22 cellular contexts compared by ENCODE assay signal in the genomic region with DNA sequence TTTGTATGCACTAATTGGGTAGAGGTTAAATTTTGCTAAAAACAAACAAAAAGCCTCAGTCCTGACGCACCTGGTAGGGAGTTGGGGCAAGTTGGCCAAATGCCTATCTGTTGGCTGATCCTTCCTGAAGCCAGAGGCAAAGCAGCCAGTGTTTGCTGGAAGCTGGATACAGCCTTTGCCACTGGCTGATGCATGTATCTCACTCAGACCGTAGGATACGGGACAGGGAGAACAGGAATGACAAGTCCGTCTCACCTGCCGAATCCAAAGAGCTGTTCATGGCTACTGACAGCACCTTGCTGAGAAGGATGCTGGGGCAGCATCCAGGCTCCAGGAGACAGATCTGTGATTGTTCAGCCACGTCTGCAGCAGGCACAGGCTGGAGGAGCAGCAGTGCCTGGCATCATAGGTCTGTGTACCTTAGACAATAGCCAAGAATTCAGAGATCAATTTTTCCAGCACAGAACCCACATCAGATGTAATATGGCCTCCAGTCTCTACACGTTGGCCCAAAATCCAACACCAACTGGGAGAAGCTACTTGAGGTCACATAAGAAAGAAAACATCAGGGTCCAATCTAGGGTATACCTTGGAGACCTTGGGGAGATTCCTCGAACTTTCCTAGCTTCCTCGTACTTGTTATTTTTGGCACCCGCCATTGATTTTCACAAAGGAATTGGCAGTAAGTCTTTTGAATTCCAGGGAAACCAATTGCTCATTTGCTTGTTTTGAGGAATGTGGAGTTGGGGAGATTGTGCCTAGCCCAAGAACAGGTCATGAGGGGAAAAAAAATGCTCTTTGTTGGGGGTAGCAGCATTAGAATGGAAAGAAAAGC.
DNase-seq lines count a peak whose midpoint lies in the region; ATAC-seq, FAIRE-seq and TF ChIP-seq lines count a peak whose summit lies in the region.
"Had no signal": no experiment of that assay in that cellular context is flagged by ENCODE, and none has a peak within 500 bp of the region (broad histone marks: within the 10 kb centered on the region; RNA-seq: fewer than 3 reads in every experiment).

No MANE protein-coding gene starts in this region.

- CTCF ChIA-PET in Calu3 (lab: Charles Lee) = no interaction called here

- H2AFZ ChIP-seq in keratinocyte (ENCODE audit: control insufficient read depth, low read length) = no peak overlapping the region

- intact Hi-C loops in Calu3 (cut with micrococcal nuclease; ENCODE audit: unreplicated experiment) = loop anchor here (5.0 kb wide), 3 partner anchors 43 to 177 kb away; partner anchors contain the start of gene FOXO3

- ATAC-seq in stimulated activated naive CD8-positive, alpha-beta T cell treated with anti-CD3 and anti-CD28 coated beads, Interleukin-15, amount 100 ng/mL, for 72 hours = no peak
- ATAC-seq: left ventricle myocardium superior, sciatic nerve had no signal

- BruUV-seq in Calu3 (replicated peaks; lab: Mats Ljungman, UMichigan) = no TSS peak

- no peaks in the 10 kb centered on the region for H3K36me3 ChIP-seq in keratinocyte (ENCODE audit: control insufficient read depth in 2 of 2, extremely low read depth in 1 of 2, insufficient read depth in 2 of 2, low read length in 2 of 2)
- H3K36me3 ChIP-seq: upper lobe of right lung had no signal

- no peaks in the 10 kb centered on the region for H3K27me3 ChIP-seq in keratinocyte (ENCODE audit: control insufficient read depth, extremely low read depth, insufficient read depth, low read length)
- H3K27me3 ChIP-seq: upper lobe of right lung had no signal

- FAIRE-seq in keratinocyte (lab: Jason Lieb, UNC) = peak; percentile 86
- FAIRE-seq: endometrium, GM18507 had no signal

- dilution Hi-C loops in keratinocyte (cut with MboI; ENCODE audit: extremely low pct_ligation_motif_present, low sequenced_read_pairs) = no loop called here

- no peaks in the 10 kb centered on the region for H3K27me3 Mint-ChIP-seq in Calu3 (ENCODE audit: unreplicated experiment)
- peaks cover 41% of the 10 kb centered on the region for H3K27me3 Mint-ChIP-seq in stimulated activated naive CD8-positive, alpha-beta T cell treated with anti-CD3 and anti-CD28 coated beads, Interleukin-15, amount 100 ng/mL, for 72 hours

- peak overlapping the region; percentile 99 for H3K27ac Mint-ChIP-seq in Calu3 (ENCODE audit: unreplicated experiment)
- H3K27ac Mint-ChIP-seq in stimulated activated naive CD8-positive, alpha-beta T cell treated with anti-CD3 and anti-CD28 coated beads, Interleukin-15, amount 100 ng/mL, for 72 hours = no peak overlapping the region
- H3K27ac Mint-ChIP-seq: activated CD4-positive, alpha-beta T cell treated with anti-CD3 and anti-CD28 coated beads, Interleukin-2, amount 10 ng/mL, durations not matched to agents 7 days and 5 days; CD4-positive, alpha-beta T cell had no signal

- H3K4me1 ChIP-seq in keratinocyte (ENCODE audit: control insufficient read depth, extremely low read depth, insufficient read depth, low read length) = peaks cover 53% of the 10 kb centered on the region

- no peaks in the 10 kb centered on the region for H3K9me3 Mint-ChIP-seq in Calu3 (ENCODE audit: low read depth, unreplicated experiment)
- no peaks in the 10 kb centered on the region for H3K9me3 Mint-ChIP-seq in stimulated activated naive CD8-positive, alpha-beta T cell treated with anti-CD3 and anti-CD28 coated beads, Interleukin-15, amount 100 ng/mL, for 72 hours
- H3K9me3 Mint-ChIP-seq: activated CD4-positive, alpha-beta T cell treated with anti-CD3 and anti-CD28 coated beads, Interleukin-2, amount 10 ng/mL, durations not matched to agents 7 days and 5 days; CD4-positive, alpha-beta T cell had no signal

- no peak overlapping the region for H3K9ac ChIP-seq in keratinocyte (ENCODE audit: control insufficient read depth, extremely low read depth, insufficient read depth, low read length)

- H3K36me3 Mint-ChIP-seq in Calu3 (ENCODE audit: insufficient read depth, unreplicated experiment) = peaks cover 54% of the 10 kb centered on the region

- peaks cover 3% of the 10 kb centered on the region for H3K9me1 ChIP-seq in keratinocyte (ENCODE audit: control insufficient read depth, extremely low read depth, insufficient read depth, low read length)

- TF ChIP-seq CTCF in Calu3 (IDR thresholded peaks at IDR 0.05; ENCODE audit: unreplicated experiment) (no peak), cardiac fibroblast (IDR thresholded peaks at IDR 0.05; ENCODE audit: low read depth, low read length) (no peak), keratinocyte (optimal IDR thresholded peaks at IDR 0.05 in 1 of 3, IDR thresholded peaks at IDR 0.05 in 1 of 3, conservative IDR thresholded peaks at IDR 0.05 in 1 of 3; ENCODE audit: extremely low read depth in 1 of 3, insufficient read depth in 2 of 3, low read length in 3 of 3) (no peak)

- no peak overlapping the region for H3K27ac ChIP-seq in keratinocyte (ENCODE audit: control insufficient read depth, insufficient read depth, low read length)
- H3K27ac ChIP-seq: upper lobe of right lung had no signal

- H3K4me3 ChIP-seq in cardiac fibroblast (replicated peaks in 1 of 2; ENCODE audit: low read depth in 2 of 2, low read length in 2 of 2) (no peak overlapping the region), keratinocyte (ENCODE audit: control insufficient read depth in 2 of 3, extremely low read depth in 1 of 3, insufficient read depth in 2 of 3, low read depth in 1 of 3, low read length in 3 of 3) (no peak overlapping the region)
- H3K4me3 ChIP-seq: upper lobe of right lung had no signal

- peaks cover 71% of the 10 kb centered on the region for H3K4me1 Mint-ChIP-seq in Calu3 (ENCODE audit: low read depth, unreplicated experiment)
- no peaks in the 10 kb centered on the region for H3K4me1 Mint-ChIP-seq in stimulated activated naive CD8-positive, alpha-beta T cell treated with anti-CD3 and anti-CD28 coated beads, Interleukin-15, amount 100 ng/mL, for 72 hours
- H3K4me1 Mint-ChIP-seq: activated CD4-positive, alpha-beta T cell treated with anti-CD3 and anti-CD28 coated beads, Interleukin-2, amount 10 ng/mL, durations not matched to agents 7 days and 5 days had no signal

- DNase-seq in Calu3 (peak; percentile 60), NCI-H69 (lab: John Stamatoyannopoulos, UW) (peak; percentile 82), cardiac fibroblast (ENCODE audit: low read depth in 2 of 2) (peak; percentile 50 to 68), keratinocyte (ENCODE audit: low read depth, low spot score) (no peak), NCI-H345 treated with DMSO at 0.1 percent for 48 hours (lab: John Stamatoyannopoulos, UW; ENCODE audit: unreplicated experiment) (no peak), HuH-7 (ENCODE audit: low spot score) (no peak)
- no peak for DNase-seq in stimulated activated naive CD8-positive, alpha-beta T cell treated with anti-CD3 and anti-CD28 coated beads, Interleukin-15, amount 100 ng/mL, for 72 hours
- DNase-seq in activated effector memory CD4-positive, alpha-beta T cell treated with Interleukin-2 at 50 U/mL for 16 hours = no peak
- DNase-seq: activated CD4-positive, alpha-beta T cell treated with anti-CD3 and anti-CD28 coated beads, Interleukin-2, amount 10 ng/mL, durations not matched to agents 7 days and 5 days; activated CD8-positive, alpha-beta memory T cell treated with anti-CD3 and anti-CD28 coated beads, Interleukin-2, amount 50 U/mL, for 4 hours; amniotic stem cell; CD4-positive, alpha-beta T cell; DND-41; H7; left ventricle myocardium superior; NCI-H2171; stimulated activated naive CD4-positive, alpha-beta T cell treated with Interleukin-2 at 50 U/mL for 16 hours; SW 1271; upper lobe of right lung had no signal

- no peaks in the 10 kb centered on the region for H4K20me1 ChIP-seq in keratinocyte (ENCODE audit: control insufficient read depth, extremely low read depth, insufficient read depth, low read length)

- H3K79me2 ChIP-seq in keratinocyte (ENCODE audit: control insufficient read depth, insufficient read depth, low read length) = no peaks in the 10 kb centered on the region

- peak overlapping the region; percentile 56 for H3K4me3 Mint-ChIP-seq in Calu3 (ENCODE audit: low read depth, unreplicated experiment)
- no peak overlapping the region for H3K4me3 Mint-ChIP-seq in stimulated activated naive CD8-positive, alpha-beta T cell treated with anti-CD3 and anti-CD28 coated beads, Interleukin-15, amount 100 ng/mL, for 72 hours
- H3K4me3 Mint-ChIP-seq: activated CD4-positive, alpha-beta T cell treated with anti-CD3 and anti-CD28 coated beads, Interleukin-2, amount 10 ng/mL, durations not matched to agents 7 days and 5 days; CD4-positive, alpha-beta T cell had no signal

- peak overlapping the region; percentile 18 for H3K4me2 ChIP-seq in keratinocyte (ENCODE audit: control insufficient read depth, extremely low read depth, insufficient read depth, low read depth, low read length)

- no peaks in the 10 kb centered on the region for H3K9me3 ChIP-seq in keratinocyte (ENCODE audit: control insufficient read depth, low read depth, low read length)
- H3K9me3 ChIP-seq: upper lobe of right lung had no signal

Comparison
In these comparisons a context has a peak if more than half of its experiments do, and no peak if none do; other contexts are left out.
1. DNase-seq: peak in Calu3 (single experiment), NCI-H69 (single experiment) and cardiac fibroblast (2 of 2); none in keratinocyte (single experiment), stimulated activated naive CD8-positive, alpha-beta T cell treated with anti-CD3 and anti-CD28 coated beads, Interleukin-15, amount 100 ng/mL, for 72 hours (0 of 2), NCI-H345 treated with DMSO at 0.1 percent for 48 hours (single experiment), HuH-7 (single experiment) and activated effector memory CD4-positive, alpha-beta T cell treated with Interleukin-2 at 50 U/mL for 16 hours (single experiment).